Comparison of ENCODE assay signal across 1 cellular context in genomic region chr20:1469306-1469905, GRCh38.
TF ChIP-seq lines count a peak whose summit lies in the region.

No MANE protein-coding gene starts in this region.

TF ChIP-seq in IMR-90, 13 proteins besides CTCF, POLR2A, EP300 and RAD21:
- TF ChIP-seq, protein P1, sequence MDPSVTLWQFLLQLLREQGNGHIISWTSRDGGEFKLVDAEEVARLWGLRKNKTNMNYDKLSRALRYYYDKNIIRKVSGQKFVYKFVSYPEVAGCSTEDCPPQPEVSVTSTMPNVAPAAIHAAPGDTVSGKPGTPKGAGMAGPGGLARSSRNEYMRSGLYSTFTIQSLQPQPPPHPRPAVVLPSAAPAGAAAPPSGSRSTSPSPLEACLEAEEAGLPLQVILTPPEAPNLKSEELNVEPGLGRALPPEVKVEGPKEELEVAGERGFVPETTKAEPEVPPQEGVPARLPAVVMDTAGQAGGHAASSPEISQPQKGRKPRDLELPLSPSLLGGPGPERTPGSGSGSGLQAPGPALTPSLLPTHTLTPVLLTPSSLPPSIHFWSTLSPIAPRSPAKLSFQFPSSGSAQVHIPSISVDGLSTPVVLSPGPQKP (IDR thresholded peaks at IDR 0.05; ENCODE audit: borderline replicate concordance, low read depth, low read length) = no peak
- TF ChIP-seq CHD1 (IDR thresholded peaks at IDR 0.05; ENCODE audit: low read depth, low read length) (no peak), MAFK (IDR thresholded peaks at IDR 0.05; ENCODE audit: low read depth, low read length) (no peak)
- TF ChIP-seq, protein P2, sequence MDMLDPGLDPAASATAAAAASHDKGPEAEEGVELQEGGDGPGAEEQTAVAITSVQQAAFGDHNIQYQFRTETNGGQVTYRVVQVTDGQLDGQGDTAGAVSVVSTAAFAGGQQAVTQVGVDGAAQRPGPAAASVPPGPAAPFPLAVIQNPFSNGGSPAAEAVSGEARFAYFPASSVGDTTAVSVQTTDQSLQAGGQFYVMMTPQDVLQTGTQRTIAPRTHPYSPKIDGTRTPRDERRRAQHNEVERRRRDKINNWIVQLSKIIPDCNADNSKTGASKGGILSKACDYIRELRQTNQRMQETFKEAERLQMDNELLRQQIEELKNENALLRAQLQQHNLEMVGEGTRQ (IDR thresholded peaks at IDR 0.05; ENCODE audit: low read depth, low read length) = no peak
TF ChIP-seq in IMR-90: peak in this region for 0.
